2 cellular contexts compared by ENCODE assay signal in genomic region chr2:6930913-6931312, GRCh38.
TF ChIP-seq lines count a peak whose summit lies in the region.

No MANE protein-coding gene starts in this region.

TF ChIP-seq in GM23338, 12 proteins besides CTCF, POLR2A, EP300 and RAD21 (continued from another document):
- TF ChIP-seq, protein P1, sequence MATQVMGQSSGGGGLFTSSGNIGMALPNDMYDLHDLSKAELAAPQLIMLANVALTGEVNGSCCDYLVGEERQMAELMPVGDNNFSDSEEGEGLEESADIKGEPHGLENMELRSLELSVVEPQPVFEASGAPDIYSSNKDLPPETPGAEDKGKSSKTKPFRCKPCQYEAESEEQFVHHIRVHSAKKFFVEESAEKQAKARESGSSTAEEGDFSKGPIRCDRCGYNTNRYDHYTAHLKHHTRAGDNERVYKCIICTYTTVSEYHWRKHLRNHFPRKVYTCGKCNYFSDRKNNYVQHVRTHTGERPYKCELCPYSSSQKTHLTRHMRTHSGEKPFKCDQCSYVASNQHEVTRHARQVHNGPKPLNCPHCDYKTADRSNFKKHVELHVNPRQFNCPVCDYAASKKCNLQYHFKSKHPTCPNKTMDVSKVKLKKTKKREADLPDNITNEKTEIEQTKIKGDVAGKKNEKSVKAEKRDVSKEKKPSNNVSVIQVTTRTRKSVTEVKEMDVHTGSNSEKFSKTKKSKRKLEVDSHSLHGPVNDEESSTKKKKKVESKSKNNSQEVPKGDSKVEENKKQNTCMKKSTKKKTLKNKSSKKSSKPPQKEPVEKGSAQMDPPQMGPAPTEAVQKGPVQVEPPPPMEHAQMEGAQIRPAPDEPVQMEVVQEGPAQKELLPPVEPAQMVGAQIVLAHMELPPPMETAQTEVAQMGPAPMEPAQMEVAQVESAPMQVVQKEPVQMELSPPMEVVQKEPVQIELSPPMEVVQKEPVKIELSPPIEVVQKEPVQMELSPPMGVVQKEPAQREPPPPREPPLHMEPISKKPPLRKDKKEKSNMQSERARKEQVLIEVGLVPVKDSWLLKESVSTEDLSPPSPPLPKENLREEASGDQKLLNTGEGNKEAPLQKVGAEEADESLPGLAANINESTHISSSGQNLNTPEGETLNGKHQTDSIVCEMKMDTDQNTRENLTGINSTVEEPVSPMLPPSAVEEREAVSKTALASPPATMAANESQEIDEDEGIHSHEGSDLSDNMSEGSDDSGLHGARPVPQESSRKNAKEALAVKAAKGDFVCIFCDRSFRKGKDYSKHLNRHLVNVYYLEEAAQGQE (IDR thresholded peaks at IDR 0.05; ENCODE audit: unreplicated experiment): no peak
- TF ChIP-seq CREB1 (CRISPR knock-in tag; IDR thresholded peaks at IDR 0.05; ENCODE audit: low read depth) (no peak), ZNF462 (CRISPR knock-in tag; IDR thresholded peaks at IDR 0.05) (no peak), ZNF331 (CRISPR knock-in tag; IDR thresholded peaks at IDR 0.05; ENCODE audit: low read depth) (no peak), JUNB (IDR thresholded peaks at IDR 0.05; ENCODE audit: unreplicated experiment) (no peak), ZNF114 (CRISPR knock-in tag; IDR thresholded peaks at IDR 0.05) (no peak), POLR2AphosphoS5 (IDR thresholded peaks at IDR 0.05; ENCODE audit: low read depth) (no peak), EZH2phosphoT487 (IDR thresholded peaks at IDR 0.05; ENCODE audit: unreplicated experiment) (no peak), NANOG (IDR thresholded peaks at IDR 0.05; ENCODE audit: borderline replicate concordance) (no peak)

TF ChIP-seq in WTC11, 78 proteins besides CTCF, POLR2A, EP300 and RAD21 (continued from another document):
- TF ChIP-seq, protein P2, sequence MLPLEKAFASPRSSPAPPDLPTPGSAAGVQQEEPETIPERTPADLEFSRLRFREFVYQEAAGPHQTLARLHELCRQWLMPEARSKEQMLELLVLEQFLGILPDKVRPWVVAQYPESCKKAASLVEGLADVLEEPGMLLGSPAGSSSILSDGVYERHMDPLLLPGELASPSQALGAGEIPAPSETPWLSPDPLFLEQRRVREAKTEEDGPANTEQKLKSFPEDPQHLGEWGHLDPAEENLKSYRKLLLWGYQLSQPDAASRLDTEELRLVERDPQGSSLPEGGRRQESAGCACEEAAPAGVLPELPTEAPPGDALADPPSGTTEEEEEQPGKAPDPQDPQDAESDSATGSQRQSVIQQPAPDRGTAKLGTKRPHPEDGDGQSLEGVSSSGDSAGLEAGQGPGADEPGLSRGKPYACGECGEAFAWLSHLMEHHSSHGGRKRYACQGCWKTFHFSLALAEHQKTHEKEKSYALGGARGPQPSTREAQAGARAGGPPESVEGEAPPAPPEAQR (CRISPR knock-in tag; IDR thresholded peaks at IDR 0.05): no peak
- TF ChIP-seq E2F1 (CRISPR knock-in tag; IDR thresholded peaks at IDR 0.05) (no peak), ATF3 (CRISPR knock-in tag; conservative IDR thresholded peaks at IDR 0.05) (no peak), NFYB (CRISPR knock-in tag; conservative IDR thresholded peaks at IDR 0.05; ENCODE audit: low read depth) (no peak), FOXK1 (CRISPR knock-in tag; IDR thresholded peaks at IDR 0.05) (no peak), ZNF232 (CRISPR knock-in tag; IDR thresholded peaks at IDR 0.05) (no peak)
- TF ChIP-seq, protein P3, sequence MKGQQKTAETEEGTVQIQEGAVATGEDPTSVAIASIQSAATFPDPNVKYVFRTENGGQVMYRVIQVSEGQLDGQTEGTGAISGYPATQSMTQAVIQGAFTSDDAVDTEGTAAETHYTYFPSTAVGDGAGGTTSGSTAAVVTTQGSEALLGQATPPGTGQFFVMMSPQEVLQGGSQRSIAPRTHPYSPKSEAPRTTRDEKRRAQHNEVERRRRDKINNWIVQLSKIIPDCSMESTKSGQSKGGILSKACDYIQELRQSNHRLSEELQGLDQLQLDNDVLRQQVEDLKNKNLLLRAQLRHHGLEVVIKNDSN (CRISPR knock-in tag; IDR thresholded peaks at IDR 0.05): no peak
